In genomic region chr12:12811343-12811742, GRCh38 we compare ENCODE assay signal across 19 cellular contexts. TPM values are rescaled to one million over a fixed set of nuclear protein-coding genes. Genes with fewer than 3 reads are reported as not detected.
DNase-seq lines count a peak whose midpoint lies in the region; ATAC-seq and TF ChIP-seq lines count a peak whose summit lies in the region.
"Had no signal": no experiment of that assay in that cellular context is flagged by ENCODE, and none has a peak within 500 bp of the region (broad histone marks: within the 10 kb centered on the region; RNA-seq: fewer than 3 reads in every experiment).

No MANE protein-coding gene starts in this region.

- H3K27ac Mint-ChIP-seq in activated naive CD4-positive, alpha-beta T cell treated with anti-CD3 and anti-CD28 coated beads, Interleukin-2, amount 10 ng/mL, durations not matched to agents 7 days and 5 days = peak overlapping the region; percentile 11
- peak overlapping the region; percentile 41 for H3K27ac Mint-ChIP-seq in activated T-helper 1 cell treated with anti-CD3 and anti-CD28 coated beads, Interleukin-12 subunit alpha, Interleukin-12 subunit beta, Interleukin-2, Interleukin-4 antibody, amounts not matched to agents 30 ng/mL and 10 ng/mL and 1 ng/mL, durations not matched to agents 14 hours and 24 hours and 36 hours
- H3K27ac Mint-ChIP-seq: CD8-positive, alpha-beta T cell had no signal

- CTCF ChIA-PET in activated naive CD4-positive, alpha-beta T cell treated with anti-CD3 and anti-CD28 coated beads, Interleukin-2, amount 10 ng/mL, durations not matched to agents 7 days and 5 days (lab: Charles Lee) = interaction anchor here (1.3 kb wide), 1 partner anchor 22 kb away, joined by 6 read pairs; no protein-coding TSS in a partner anchor

- H3K36me3 Mint-ChIP-seq in activated naive CD4-positive, alpha-beta T cell treated with anti-CD3 and anti-CD28 coated beads, Interleukin-2, amount 10 ng/mL, durations not matched to agents 7 days and 5 days = peaks cover 28% of the 10 kb centered on the region
- H3K36me3 Mint-ChIP-seq in activated T-helper 1 cell treated with anti-CD3 and anti-CD28 coated beads, Interleukin-12 subunit alpha, Interleukin-12 subunit beta, Interleukin-2, Interleukin-4 antibody, amounts not matched to agents 30 ng/mL and 10 ng/mL and 1 ng/mL, durations not matched to agents 14 hours and 24 hours and 36 hours (ENCODE audit: low read depth) = peaks cover 23% of the 10 kb centered on the region

- no peak for ATAC-seq in foreskin keratinocyte
- ATAC-seq: CD8-positive, alpha-beta T cell; HCT116 had no signal

- DNase-seq in activated naive CD4-positive, alpha-beta T cell treated with anti-CD3 and anti-CD28 coated beads, Interleukin-2, amount 10 ng/mL, durations not matched to agents 7 days and 5 days = no peak
- DNase-seq in activated naive CD4-positive, alpha-beta T cell treated with Interleukin-2 at 50 U/mL for 16 hours = no peak
- peak; percentile 27 for DNase-seq in MV-4-11 (lab: John Stamatoyannopoulos, UW)
- DNase-seq in activated T-helper 1 cell treated with anti-CD3 and anti-CD28 coated beads, Interleukin-12 subunit alpha, Interleukin-12 subunit beta, Interleukin-2, Interleukin-4 antibody, amounts not matched to agents 30 ng/mL and 10 ng/mL and 1 ng/mL, durations not matched to agents 14 hours and 24 hours and 36 hours (ENCODE audit: low spot score) = no peak
- DNase-seq in H7 = no peak
- no peak for DNase-seq in NCI-H345 treated with DMSO at 0.1 percent for 48 hours (lab: John Stamatoyannopoulos, UW; ENCODE audit: unreplicated experiment)
- DNase-seq in SKM-1 (lab: John Stamatoyannopoulos, UW; ENCODE audit: unreplicated experiment) = no peak
- no peak for DNase-seq in foreskin keratinocyte
- DNase-seq: BE2C; Calu3; CD8-positive, alpha-beta T cell; GOT3; KG1; NCI-H1105; NCI-H226; NCI-H524 treated with DMSO at 0.1 percent for 48 hours; Right ventricle myocardium superior; SW 1271 had no signal

- no peak overlapping the region for H3K4me3 ChIP-seq in H7 (ENCODE audit: insufficient read depth, low read depth, low read length)

- peaks cover 4% of the 10 kb centered on the region; the same call in 1 of the 2 replicates for H3K36me3 ChIP-seq in H7 (replicated peaks; ENCODE audit: control insufficient read depth, insufficient read depth, low read length)

- H3K27me3 ChIP-seq in H7 (ENCODE audit: control insufficient read depth, insufficient read depth, low read length) (no peaks in the 10 kb centered on the region), foreskin keratinocyte (no peaks in the 10 kb centered on the region)
- H3K27me3 ChIP-seq: BE2C had no signal

- H3K4me1 Mint-ChIP-seq in activated naive CD4-positive, alpha-beta T cell treated with anti-CD3 and anti-CD28 coated beads, Interleukin-2, amount 10 ng/mL, durations not matched to agents 7 days and 5 days = peaks cover 86% of the 10 kb centered on the region
- peaks cover 58% of the 10 kb centered on the region for H3K4me1 Mint-ChIP-seq in activated T-helper 1 cell treated with anti-CD3 and anti-CD28 coated beads, Interleukin-12 subunit alpha, Interleukin-12 subunit beta, Interleukin-2, Interleukin-4 antibody, amounts not matched to agents 30 ng/mL and 10 ng/mL and 1 ng/mL, durations not matched to agents 14 hours and 24 hours and 36 hours (ENCODE audit: low read depth)

- no peak overlapping the region for H3K27ac ChIP-seq in foreskin keratinocyte

- H3K4me1 ChIP-seq in foreskin keratinocyte = peaks cover 15% of the 10 kb centered on the region

- H3K27me3 Mint-ChIP-seq in activated naive CD4-positive, alpha-beta T cell treated with anti-CD3 and anti-CD28 coated beads, Interleukin-2, amount 10 ng/mL, durations not matched to agents 7 days and 5 days = no peaks in the 10 kb centered on the region
- no peaks in the 10 kb centered on the region for H3K27me3 Mint-ChIP-seq in activated T-helper 1 cell treated with anti-CD3 and anti-CD28 coated beads, Interleukin-12 subunit alpha, Interleukin-12 subunit beta, Interleukin-2, Interleukin-4 antibody, amounts not matched to agents 30 ng/mL and 10 ng/mL and 1 ng/mL, durations not matched to agents 14 hours and 24 hours and 36 hours (ENCODE audit: insufficient read depth)

- no peak overlapping the region for H3K4me3 Mint-ChIP-seq in activated naive CD4-positive, alpha-beta T cell treated with anti-CD3 and anti-CD28 coated beads, Interleukin-2, amount 10 ng/mL, durations not matched to agents 7 days and 5 days
- no peak overlapping the region for H3K4me3 Mint-ChIP-seq in activated T-helper 1 cell treated with anti-CD3 and anti-CD28 coated beads, Interleukin-12 subunit alpha, Interleukin-12 subunit beta, Interleukin-2, Interleukin-4 antibody, amounts not matched to agents 30 ng/mL and 10 ng/mL and 1 ng/mL, durations not matched to agents 14 hours and 24 hours and 36 hours
- H3K4me3 Mint-ChIP-seq: CD8-positive, alpha-beta T cell had no signal

- TF ChIP-seq CTCF in foreskin keratinocyte (conservative IDR thresholded peaks at IDR 0.05) = no peak

- intact Hi-C loops in activated T-helper 1 cell treated with anti-CD3 and anti-CD28 coated beads, Interleukin-12 subunit alpha, Interleukin-12 subunit beta, Interleukin-2, Interleukin-4 antibody, amounts not matched to agents 30 ng/mL and 10 ng/mL and 1 ng/mL, durations not matched to agents 14 hours and 24 hours and 36 hours (cut with micrococcal nuclease) = loop anchor here (5.0 to 10.0 kb wide), 2 partner anchors 94 to 293 kb away; partner anchors contain the start of genes CDKN1B and GSG1

- H3K9me3 Mint-ChIP-seq in activated naive CD4-positive, alpha-beta T cell treated with anti-CD3 and anti-CD28 coated beads, Interleukin-2, amount 10 ng/mL, durations not matched to agents 7 days and 5 days = no peaks in the 10 kb centered on the region
- H3K9me3 Mint-ChIP-seq in activated T-helper 1 cell treated with anti-CD3 and anti-CD28 coated beads, Interleukin-12 subunit alpha, Interleukin-12 subunit beta, Interleukin-2, Interleukin-4 antibody, amounts not matched to agents 30 ng/mL and 10 ng/mL and 1 ng/mL, durations not matched to agents 14 hours and 24 hours and 36 hours = no peaks in the 10 kb centered on the region
- H3K9me3 Mint-ChIP-seq: CD8-positive, alpha-beta T cell had no signal

RNA-seq across cellular contexts. Expression of gene DDX47, which starts 1.8 kb away (rescaled TPM):
- total RNA-seq in activated T-helper 1 cell treated with anti-CD3 and anti-CD28 coated beads, Interleukin-12 subunit alpha, Interleukin-12 subunit beta, Interleukin-2, Interleukin-4 antibody, amounts not matched to agents 30 ng/mL and 10 ng/mL and 1 ng/mL, durations not matched to agents 14 hours and 24 hours and 36 hours = 120 and 127 TPM in 2 replicates
- 69.7 and 74.7 TPM in 2 replicates for total RNA-seq in H7 (2014; rRNA removed; shearing (Covaris generic))
- 65.7 and 73.9 TPM in 2 replicates for total RNA-seq in foreskin keratinocyte
- 47.4 and 59.5 TPM in 2 replicates for polyA plus RNA-seq in foreskin keratinocyte

RNA-seq across cellular contexts. Expression of gene APOLD1, which starts 25.9 kb away (rescaled TPM):
- 4.0 and 4.8 TPM in 2 replicates for total RNA-seq in activated T-helper 1 cell treated with anti-CD3 and anti-CD28 coated beads, Interleukin-12 subunit alpha, Interleukin-12 subunit beta, Interleukin-2, Interleukin-4 antibody, amounts not matched to agents 30 ng/mL and 10 ng/mL and 1 ng/mL, durations not matched to agents 14 hours and 24 hours and 36 hours
- total RNA-seq in H7 (2014; rRNA removed; shearing (Covaris generic)) = 0.62 and 0.89 TPM in 2 replicates
- total RNA-seq in foreskin keratinocyte = 0.61 and 0.63 TPM in 2 replicates
- 0.13 and 0.26 TPM in 2 replicates for polyA plus RNA-seq in foreskin keratinocyte
